Comparison of ENCODE assay signal across 8 cellular contexts in the genomic region with DNA sequence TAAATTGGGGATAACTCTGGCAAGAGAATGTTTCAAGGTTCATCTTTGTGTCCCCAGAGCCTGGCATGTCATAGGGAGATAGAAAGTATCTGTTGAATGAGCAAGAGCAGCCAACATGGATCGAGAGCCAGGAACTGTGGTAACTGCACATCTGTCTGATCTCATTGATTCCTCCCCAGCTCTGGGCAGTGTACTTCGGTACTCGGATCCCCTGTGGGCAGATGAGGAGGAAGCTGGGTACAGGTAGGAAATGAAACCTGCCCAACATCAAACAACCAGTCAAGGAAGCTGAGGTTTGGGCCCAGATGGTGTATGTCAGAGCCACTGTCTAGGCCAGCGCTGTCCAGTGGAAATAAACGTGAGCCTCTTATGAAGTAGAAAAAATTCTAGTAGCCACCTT.
A peak's percentile ranks its signal among the peaks of the same experiment; 100 is the strongest.
DNase-seq lines count a peak whose midpoint lies in the region; ATAC-seq and TF ChIP-seq lines count a peak whose summit lies in the region.

No MANE protein-coding gene starts in this region.

- no peak overlapping the region for H4K91ac ChIP-seq in IMR-90 (ENCODE audit: insufficient read depth, low read depth, low read length)

- 0 out of 2 replicates have a peak overlapping the region, but pooled peaks have one; percentile 19 for H3K14ac ChIP-seq in IMR-90 (replicated peaks; ENCODE audit: low read depth, low read length)

- WGBS in IMR-90 (ENCODE audit: extremely low coverage in 2 of 2, insufficient read length in 1 of 2), 2 experiments, result no CpG with 5 or more reads among the region's 5 CpGs

- H3K27ac Mint-ChIP-seq in immature natural killer cell, result peak overlapping the region in 5 of 6 donors; percentile 72 to 92 (median 88)

- H3K27me3 Mint-ChIP-seq in immature natural killer cell (ENCODE audit: low read depth in 3 of 3), result peaks cover 0 to 2% (median 0%) of the 10 kb centered on the region in 3 donors

- H3K4me3 ChIP-seq in GM12865 (ENCODE audit: low read depth, low read length) (no peak overlapping the region), IMR-90 (ENCODE audit: insufficient read depth, low read depth, low read length) (no peak overlapping the region)

- H3K27me3 ChIP-seq in IMR-90 (ENCODE audit: control insufficient read depth, insufficient read depth, low read length), result no peaks in the 10 kb centered on the region

- H3K9me3 ChIP-seq in IMR-90 (ENCODE audit: control insufficient read depth, insufficient read depth, low read length), result no peaks in the 10 kb centered on the region

- no peak overlapping the region for H3K4me2 ChIP-seq in IMR-90 (ENCODE audit: low read depth, low read length)

- peaks cover 39 to 96% of the 10 kb centered on the region in 2 experiments for H3K79me1 ChIP-seq in IMR-90 (ENCODE audit: low read depth in 1 of 2, low read length in 2 of 2)

- peaks cover 67 to 69% of the 10 kb centered on the region in 2 donors for H3K4me1 Mint-ChIP-seq in immature natural killer cell

- H2AK5ac ChIP-seq in IMR-90 (ENCODE audit: low read depth, low read length), result 0 out of 2 replicates have a peak overlapping the region, but pooled peaks have one; percentile 4

- H2BK120ac ChIP-seq in IMR-90 (ENCODE audit: low read depth, low read length), result no peak overlapping the region

- H3K9ac ChIP-seq in IMR-90 (ENCODE audit: low read depth, low read length), result no peak overlapping the region

- H3K4me1 ChIP-seq in IMR-90 (ENCODE audit: control insufficient read depth, insufficient read depth, low read length), result peaks cover 47% of the 10 kb centered on the region

- no peak overlapping the region for H4K8ac ChIP-seq in IMR-90 (ENCODE audit: low read depth in 2 of 2, low read length in 2 of 2)

- TF ChIP-seq CTCF in GM12865 (IDR thresholded peaks at IDR 0.05; ENCODE audit: insufficient read depth, low read depth, low read length, missing control alignments) (no peak), IMR-90 (conservative IDR thresholded peaks at IDR 0.05; ENCODE audit: low read depth, low read length) (no peak)

- intact Hi-C loops in IMR-90 (cut with micrococcal nuclease), result no loop called here

- peaks cover 46% of the 10 kb centered on the region for H3K9me1 ChIP-seq in IMR-90 (ENCODE audit: insufficient read depth, low read length)

- no peak overlapping the region for H2AFZ ChIP-seq in IMR-90 (replicated peaks; ENCODE audit: low read length, poor library complexity)

- H2AK9ac ChIP-seq in IMR-90 (replicated peaks; ENCODE audit: low read depth, low read length, poor library complexity), result no peak overlapping the region

- CTCF ChIA-PET in IMR-90 (lab: Yijun Ruan, JAX), result no interaction called here

- BruUV-seq in IMR-90 (replicated peaks; lab: Mats Ljungman, UMichigan), result no TSS peak

- peak; percentile 69 for DNase-seq in GM12865 (ENCODE audit: low read depth)
- no peak for DNase-seq in IMR-90
- DNase-seq in immature natural killer cell, result peak in 1 of 3 donors; percentile 28
- no peak for DNase-seq in cerebellum (ENCODE audit: low spot score)
- no peak for DNase-seq in NCI-H510A (lab: John Stamatoyannopoulos, UW)
- DNase-seq in DMS153 (lab: John Stamatoyannopoulos, UW), result no peak

- H2BK15ac ChIP-seq in IMR-90 (ENCODE audit: low read depth, low read length), result no peak overlapping the region

- H3K18ac ChIP-seq in IMR-90 (ENCODE audit: low read depth, low read length), result no peak overlapping the region

- TF ChIP-seq RAD21 in IMR-90 (IDR thresholded peaks at IDR 0.05; ENCODE audit: low read length), result no peak

- 0 out of 2 replicates have a peak overlapping the region, but pooled peaks have one; percentile 53 for H3K23ac ChIP-seq in IMR-90 (ENCODE audit: low read depth, low read length)

- no peak overlapping the region for H3K27ac ChIP-seq in IMR-90 (ENCODE audit: insufficient read depth, low read length)

- in situ Hi-C loops in IMR-90 (cut with MboI; ENCODE audit: low sequenced_read_pairs), result no loop called here

- POLR2A ChIA-PET in IMR-90 (lab: Charles Lee; ENCODE audit: unreplicated experiment), result no interaction called here

- no peak overlapping the region for H2BK5ac ChIP-seq in IMR-90 (ENCODE audit: low read depth, low read length, poor library complexity, severe bottlenecking)

- dilution Hi-C loops in IMR-90 (cut with HindIII; ENCODE audit: low sequenced_read_pairs, unreplicated experiment), result no loop called here

- no peak overlapping the region for H2BK20ac ChIP-seq in IMR-90 (ENCODE audit: low read depth, low read length)

- TF ChIP-seq POLR2A in IMR-90 (IDR thresholded peaks at IDR 0.05; ENCODE audit: low read depth, low read length), result no peak

- H3K36me3 Mint-ChIP-seq in immature natural killer cell, result peaks cover 0 to 6% (median 0%) of the 10 kb centered on the region in 3 donors

- H3K4me3 Mint-ChIP-seq in immature natural killer cell, result peak overlapping the region in 3 of 5 donors; percentile 20 to 62 (median 58)

- ATAC-seq in GM21381 (IDR thresholded peaks at IDR 0.05; ENCODE audit: unreplicated experiment) (peak; percentile 61), IMR-90 (ENCODE audit: low read depth) (no peak), GM18873 (IDR thresholded peaks at IDR 0.05; ENCODE audit: low FRiP score, unreplicated experiment) (no peak)

- H3K9me3 Mint-ChIP-seq in immature natural killer cell, result no peaks in the 10 kb centered on the region

- H4K5ac ChIP-seq in IMR-90 (ENCODE audit: low read depth, low read length), result no peak overlapping the region

- peaks cover 92% of the 10 kb centered on the region for H4K20me1 ChIP-seq in IMR-90 (ENCODE audit: insufficient read depth, low read length)

- H3K4ac ChIP-seq in IMR-90 (ENCODE audit: low read depth, low read length), result no peak overlapping the region

- peaks cover 24% of the 10 kb centered on the region; the same call in 1 of the 2 replicates for H3K36me3 ChIP-seq in IMR-90 (ENCODE audit: control insufficient read depth, insufficient read depth, low read length)

- H3K56ac ChIP-seq in IMR-90 (ENCODE audit: extremely low read depth, insufficient read depth, low read length), result no peak overlapping the region

TF ChIP-seq in IMR-90, 13 proteins besides CTCF, POLR2A, EP300 and RAD21:
- TF ChIP-seq SMC3 (IDR thresholded peaks at IDR 0.05; ENCODE audit: low read depth, low read length) (no peak), BHLHE40 (IDR thresholded peaks at IDR 0.05; ENCODE audit: low read depth, low read length) (no peak), CHD1 (IDR thresholded peaks at IDR 0.05; ENCODE audit: low read depth, low read length) (no peak), FOS (IDR thresholded peaks at IDR 0.05; ENCODE audit: low read depth, low read length) (no peak), RFX5 (IDR thresholded peaks at IDR 0.05; ENCODE audit: low read depth, low read length) (no peak)
